In genomic region chr12:27331299-27331926, GRCh38 we compare ENCODE assay signal across 1 cellular context.
TF ChIP-seq lines count a peak whose summit lies in the region.

No MANE protein-coding gene starts in this region.

TF ChIP-seq in H1, 55 proteins besides CTCF, POLR2A, EP300 and RAD21 (continued from another document):
- TF ChIP-seq MAFK (IDR thresholded peaks at IDR 0.05; ENCODE audit: low read depth, low read length) (no peak), CBX5 (IDR thresholded peaks at IDR 0.05; ENCODE audit: low read depth, low read length) (no peak), EZH2 (IDR thresholded peaks at IDR 0.05; ENCODE audit: low read depth, low read length, severe bottlenecking) (no peak), TAF7 (optimal IDR thresholded peaks at IDR 0.05; ENCODE audit: borderline replicate concordance, low read depth, low read length) (no peak), GABPA (IDR thresholded peaks at IDR 0.05; ENCODE audit: borderline replicate concordance, insufficient read depth, low read length) (no peak), BCL11A (IDR thresholded peaks at IDR 0.05; ENCODE audit: low read depth in 2 of 2, low read length in 2 of 2) (no peak), CHD1 (IDR thresholded peaks at IDR 0.05; ENCODE audit: low read depth, low read length) (no peak)
TF ChIP-seq in H1: peak in this region for 0.
